Comparison of ENCODE assay signal across 8 cellular contexts in the genomic region with DNA sequence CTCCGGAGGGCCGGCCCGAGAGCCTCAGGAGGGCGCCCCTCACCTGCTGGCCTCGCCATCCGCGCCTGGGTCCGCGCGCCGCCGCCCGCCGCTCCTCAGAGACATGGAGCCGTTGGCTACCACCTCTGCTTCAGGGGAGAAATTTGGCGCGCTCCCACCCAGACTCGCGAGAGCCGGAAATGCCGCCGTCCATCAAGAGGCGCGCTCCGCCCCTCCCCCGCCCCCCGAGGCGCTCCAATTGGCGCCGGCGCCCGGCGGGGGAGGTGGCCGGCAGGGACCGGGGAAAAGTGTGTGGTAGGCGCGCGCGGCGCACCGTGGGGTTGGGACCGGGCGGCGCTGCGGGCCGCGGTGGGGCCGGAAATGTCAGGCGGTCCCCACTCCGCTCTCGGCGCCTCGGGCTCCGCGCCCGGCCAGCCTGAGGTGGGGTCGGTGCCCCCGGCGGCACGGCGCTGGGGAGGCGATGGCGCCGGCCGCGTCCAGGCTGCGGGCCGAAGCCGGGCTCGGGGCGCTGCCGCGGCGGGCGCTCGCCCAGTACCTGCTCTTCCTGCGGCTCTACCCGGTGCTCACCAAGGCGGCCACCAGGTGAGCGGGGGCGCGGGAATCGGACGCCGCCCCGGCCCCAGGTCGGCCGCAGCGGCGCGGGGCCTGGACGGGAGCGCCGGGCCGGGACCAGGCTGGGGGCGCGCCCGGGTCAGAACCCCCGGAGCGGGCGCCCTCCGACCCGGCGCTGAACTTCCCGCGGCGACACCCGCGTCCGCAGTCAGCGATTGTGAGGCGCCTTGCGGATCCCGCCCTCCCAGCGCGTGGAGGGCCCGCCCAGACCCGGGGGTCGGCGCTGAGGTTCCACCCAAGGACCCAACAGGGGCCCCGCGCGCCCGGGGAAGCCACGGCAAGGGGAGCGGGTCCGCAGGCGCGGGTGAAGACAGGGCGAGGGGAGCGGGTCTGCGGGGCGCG. TPM values are rescaled to one million over a fixed set of nuclear protein-coding genes. Genes with fewer than 3 reads are reported as not detected.
A peak's percentile ranks its signal among the peaks of the same experiment; 100 is the strongest.
DNase-seq lines count a peak whose midpoint lies in the region; ATAC-seq and TF ChIP-seq lines count a peak whose summit lies in the region.

TSS of gene POLE (minus strand) at position 132 of the 954 bp plus-strand sequence. CDS start at position 105, 27 bp downstream.
TSS of gene PXMP2 (plus strand) at position 377 of the 954 bp plus-strand sequence. CDS start at position 461, 84 bp downstream.

- no peaks in the 10 kb centered on the region for H3K9me3 ChIP-seq in mammary epithelial cell (replicated peaks; ENCODE audit: insufficient read depth, low read length)

- peak within 1 kb of the TSS; percentile 59 for H3K9ac ChIP-seq in mammary epithelial cell (ENCODE audit: insufficient read depth, low read length)

- H3K4me2 ChIP-seq in mammary epithelial cell (ENCODE audit: insufficient read depth, low read depth, low read length) = peak within 1 kb of the TSS; percentile 82

- BruUV-seq in mammary epithelial cell (replicated peaks; lab: Mats Ljungman, UMichigan) = no TSS peak

- peaks cover 47% of the 10 kb centered on the region for H3K79me2 ChIP-seq in mammary epithelial cell (ENCODE audit: insufficient read depth, low read length)

- dilution Hi-C loops in mammary epithelial cell (cut with HindIII; ENCODE audit: low sequenced_read_pairs) = no loop called here

- H3K4me1 ChIP-seq in mammary epithelial cell (ENCODE audit: insufficient read depth, low read length) = peaks cover 9% of the 10 kb centered on the region

- H2AFZ ChIP-seq in mammary epithelial cell (ENCODE audit: low read depth, low read length) = peak within 1 kb of the TSS; percentile 79

- TF ChIP-seq CTCF in AG09319 (IDR thresholded peaks at IDR 0.05; ENCODE audit: low read depth, low read length) = no peak
- no peak for TF ChIP-seq CTCF in WI38 (IDR thresholded peaks at IDR 0.05; ENCODE audit: low read depth, low read length)
- no peak for TF ChIP-seq CTCF in mammary epithelial cell (conservative IDR thresholded peaks at IDR 0.05 in 1 of 2, IDR thresholded peaks at IDR 0.05 in 1 of 2; ENCODE audit: extremely low read depth in 1 of 2, insufficient read depth in 1 of 2, low read depth in 1 of 2, low read length in 2 of 2)

- intact Hi-C loops in mammary epithelial cell (cut with micrococcal nuclease) = loop anchor here (2.0 to 5.0 kb wide), 3 partner anchors 23 to 270 kb away; partner anchors contain the start of genes ANKLE2, PGAM5 and ZNF605

- peak; percentile 83 for DNase-seq in AG09319 (ENCODE audit: extremely low read depth, low read depth)
- peak; percentile 95 for DNase-seq in NCI-H226
- peak; percentile 95 for DNase-seq in mammary epithelial cell
- peak; percentile 98 for DNase-seq in iPS-NIHi7 (ENCODE audit: extremely low spot score)
- peak; percentile 87 for DNase-seq in smooth muscle cell of the brain vasculature (ENCODE audit: low read depth, low spot score)

- H4K20me1 ChIP-seq in mammary epithelial cell (ENCODE audit: insufficient read depth, low read length) = peaks cover 3% of the 10 kb centered on the region

- CTCF ChIA-PET in mammary epithelial cell (lab: Charles Lee; ENCODE audit: low non-redundant PET) = no interaction called here

- peak within 1 kb of the TSS; percentile 66 for H3K4me3 ChIP-seq in WI38 (ENCODE audit: low read depth, low read length)
- peak within 1 kb of the TSS; percentile 59 to 68 (median 67) for H3K4me3 ChIP-seq in mammary epithelial cell (replicated peaks in 1 of 3; ENCODE audit: insufficient read depth in 1 of 3, low read depth in 2 of 3, low read length in 3 of 3)

- ATAC-seq in GM19025 (IDR thresholded peaks at IDR 0.05; ENCODE audit: low read depth, unreplicated experiment) (peak; percentile 94), HG03196 (IDR thresholded peaks at IDR 0.05; ENCODE audit: unreplicated experiment) (peak; percentile 92)

- under 1% methylated on average over 29 of the region's 134 CpGs for WGBS in mammary epithelial cell (ENCODE audit: low coverage, missing lambda C conversion rate)

- in situ Hi-C loops in mammary epithelial cell (cut with MboI; ENCODE audit: low sequenced_read_pairs in 2 of 2) = no loop called here

- no peaks in the 10 kb centered on the region for H3K27me3 ChIP-seq in mammary epithelial cell (ENCODE audit: insufficient read depth, low read length)

- no peaks in the 10 kb centered on the region for H3K36me3 ChIP-seq in mammary epithelial cell (ENCODE audit: insufficient read depth, low read length)

- H3K27ac ChIP-seq in mammary epithelial cell (ENCODE audit: insufficient read depth, low read depth, low read length) = peak within 1 kb of the TSS; percentile 70

RNA-seq across cellular contexts. Expression of gene POLE, which starts in this region (rescaled TPM):
- total RNA-seq in mammary epithelial cell = 10 to 100 TPM; 13.7 to 67.7 TPM
- polyA plus RNA-seq in mammary epithelial cell = 26.8 TPM
- polyA minus RNA-seq in mammary epithelial cell = 114 TPM

RNA-seq across cellular contexts. Expression of gene PXMP2, which starts in this region (rescaled TPM):
- 10 to 100 TPM; 11.3 to 27.2 TPM for total RNA-seq in mammary epithelial cell
- polyA plus RNA-seq in mammary epithelial cell = 22.1 TPM
- polyA minus RNA-seq in mammary epithelial cell = 34.6 TPM

Comparison
In these comparisons a context has a peak if more than half of its experiments do, and no peak if none do; other contexts are left out.
1. Peak in every context shown above with its lines: DNase-seq, ATAC-seq, H3K4me3 ChIP-seq and H3K27ac ChIP-seq.